Comparison of ENCODE assay signal across 22 cellular contexts in the genomic region with DNA sequence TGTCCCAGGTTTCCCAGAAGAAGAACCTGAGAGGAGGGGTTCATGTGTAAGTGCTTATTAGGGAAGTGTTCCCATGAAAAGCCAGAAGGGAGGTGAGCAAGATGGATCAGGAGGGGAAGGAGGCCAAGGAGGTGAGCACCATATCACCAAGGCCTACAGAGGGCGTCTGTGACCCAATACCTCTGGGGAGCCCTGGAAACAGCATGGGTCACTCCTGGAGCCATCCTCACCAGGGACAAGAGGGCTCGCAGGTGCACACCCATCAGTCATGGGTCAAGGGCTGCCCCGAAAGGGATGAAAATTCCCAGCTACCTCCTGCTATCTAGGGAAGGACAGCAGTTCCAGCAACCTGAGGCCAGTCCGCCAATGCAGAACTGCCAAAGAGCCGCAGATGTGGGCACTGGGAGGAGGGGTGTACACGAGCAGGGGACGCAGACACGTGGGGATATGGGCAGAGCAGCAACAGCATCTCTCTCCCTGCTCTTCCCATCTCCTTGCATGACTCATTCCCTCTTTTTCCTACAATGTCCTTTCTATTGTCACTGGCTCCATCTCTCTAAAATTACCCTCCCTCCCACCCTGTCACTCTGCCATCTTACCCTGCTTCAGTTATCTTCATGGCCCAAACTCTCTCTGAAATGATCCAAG.
A peak's percentile ranks its signal among the peaks of the same experiment; 100 is the strongest.
DNase-seq lines count a peak whose midpoint lies in the region; ATAC-seq and TF ChIP-seq lines count a peak whose summit lies in the region.
"Had no signal": no experiment of that assay in that cellular context is flagged by ENCODE, and none has a peak within 500 bp of the region (broad histone marks: within the 10 kb centered on the region; RNA-seq: fewer than 3 reads in every experiment).

No MANE protein-coding gene starts in this region.

- ATAC-seq in HCT116: peak; percentile 76
- ATAC-seq in gastrocnemius medialis: peak; percentile 29 to 37
- no peak for ATAC-seq in GM21423 (IDR thresholded peaks at IDR 0.05; ENCODE audit: unreplicated experiment)
- ATAC-seq: T-cell had no signal

- intact Hi-C loops in HCT116 (cut with micrococcal nuclease) (no loop called here), gastrocnemius medialis (cut with DNase I; ENCODE audit: low total_unique reads) (loop anchor here (2.0 kb wide), 1 partner anchor 41 kb away; no protein-coding TSS in a partner anchor), PC-9 (cut with micrococcal nuclease; ENCODE audit: unreplicated experiment) (no loop called here)

- H3F3A ChIP-seq in PC-9 (ENCODE audit: insufficient read depth, low read depth): no peaks in the 10 kb centered on the region

- peaks cover 2% of the 10 kb centered on the region for H3K27me3 Mint-ChIP-seq in T-helper 2 cell treated with Interferon-gamma antibody and Interleukin-4, amounts not matched to agents 5 μg/mL and 100 μg/mL, for 36 hours (ENCODE audit: low read depth)
- H3K27me3 Mint-ChIP-seq: activated naive CD8-positive, alpha-beta T cell treated with anti-CD3 and anti-CD28 coated beads, Interleukin-2, amount 10 ng/mL, durations not matched to agents 7 days and 5 days; naive B cell; stimulated activated naive CD8-positive, alpha-beta T cell treated with anti-CD3 and anti-CD28 coated beads, Interleukin-15, Interleukin-2, amounts not matched to agents 100 ng/mL and 50 ng/mL, for 24 hours had no signal

- H3K79me2 ChIP-seq in HCT116 (ENCODE audit: insufficient read depth, low read length) (no peaks in the 10 kb centered on the region), PC-9 (ENCODE audit: low read depth) (no peaks in the 10 kb centered on the region)

- no peaks in the 10 kb centered on the region for H3K27me3 ChIP-seq in HCT116 (ENCODE audit: insufficient read depth, low read length)
- no peaks in the 10 kb centered on the region for H3K27me3 ChIP-seq in gastrocnemius medialis
- no peaks in the 10 kb centered on the region for H3K27me3 ChIP-seq in PC-9 (ENCODE audit: insufficient read depth, low read depth)
- H3K27me3 ChIP-seq: BLaER1, upper lobe of left lung had no signal

- no peak for TF ChIP-seq RAD21 in HCT116 (IDR thresholded peaks at IDR 0.05; ENCODE audit: low read depth)

- H3K9ac ChIP-seq in HCT116 (ENCODE audit: low read length): no peak overlapping the region
- H3K9ac ChIP-seq: BLaER1 had no signal

- H3K4me3 ChIP-seq in HCT116 (replicated peaks in 1 of 2; ENCODE audit: low read depth in 1 of 2, low read length in 2 of 2) (no peak overlapping the region), gastrocnemius medialis (no peak overlapping the region), PC-9 (no peak overlapping the region)
- H3K4me3 ChIP-seq: BLaER1, upper lobe of left lung had no signal

- H3K4me3 Mint-ChIP-seq in T-helper 2 cell treated with Interferon-gamma antibody and Interleukin-4, amounts not matched to agents 5 μg/mL and 100 μg/mL, for 36 hours: no peak overlapping the region
- H3K4me3 Mint-ChIP-seq: activated naive CD8-positive, alpha-beta T cell treated with anti-CD3 and anti-CD28 coated beads, Interleukin-2, amount 10 ng/mL, durations not matched to agents 7 days and 5 days; brain; stimulated activated naive CD8-positive, alpha-beta T cell treated with anti-CD3 and anti-CD28 coated beads, Interleukin-15, Interleukin-2, amounts not matched to agents 100 ng/mL and 50 ng/mL, for 24 hours; T-cell had no signal

- H3K9me3 ChIP-seq in HCT116 (ENCODE audit: control insufficient read depth in 1 of 2, insufficient read depth in 1 of 2, low read depth in 1 of 2, low read length in 2 of 2): no peaks in the 10 kb centered on the region
- H3K9me3 ChIP-seq in gastrocnemius medialis: no peaks in the 10 kb centered on the region
- no peaks in the 10 kb centered on the region for H3K9me3 ChIP-seq in PC-9 (ENCODE audit: insufficient read depth, low read depth)
- H3K9me3 ChIP-seq: upper lobe of left lung had no signal

- H3K4me1 ChIP-seq in HCT116 (ENCODE audit: control insufficient read depth in 1 of 2, insufficient read depth in 2 of 2, low read length in 2 of 2) (no peaks in the 10 kb centered on the region), gastrocnemius medialis (peaks cover 6 to 10% of the 10 kb centered on the region in 2 donors), PC-9 (replicated peaks; ENCODE audit: insufficient read depth) (no peaks in the 10 kb centered on the region)
- H3K4me1 ChIP-seq: upper lobe of left lung had no signal

- H2AFZ ChIP-seq in HCT116 (ENCODE audit: low read depth, low read length, poor library complexity, severe bottlenecking) (no peak overlapping the region), PC-9 (no peak overlapping the region)

- H3K9me3 Mint-ChIP-seq in T-helper 2 cell treated with Interferon-gamma antibody and Interleukin-4, amounts not matched to agents 5 μg/mL and 100 μg/mL, for 36 hours: no peaks in the 10 kb centered on the region
- H3K9me3 Mint-ChIP-seq: brain; stimulated activated naive CD8-positive, alpha-beta T cell treated with anti-CD3 and anti-CD28 coated beads, Interleukin-15, Interleukin-2, amounts not matched to agents 100 ng/mL and 50 ng/mL, for 24 hours had no signal

- H3K27ac Mint-ChIP-seq in T-helper 2 cell treated with Interferon-gamma antibody and Interleukin-4, amounts not matched to agents 5 μg/mL and 100 μg/mL, for 36 hours: peak overlapping the region; percentile 1
- H3K27ac Mint-ChIP-seq: activated naive CD8-positive, alpha-beta T cell treated with anti-CD3 and anti-CD28 coated beads, Interleukin-2, amount 10 ng/mL, durations not matched to agents 7 days and 5 days; brain; stimulated activated naive CD8-positive, alpha-beta T cell treated with anti-CD3 and anti-CD28 coated beads, Interleukin-15, Interleukin-2, amounts not matched to agents 100 ng/mL and 50 ng/mL, for 24 hours; T-cell had no signal

- TF ChIP-seq CTCF in HCT116 (IDR thresholded peaks at IDR 0.05 in 2 of 3, conservative IDR thresholded peaks at IDR 0.05 in 1 of 3; ENCODE audit: borderline replicate concordance in 1 of 3, insufficient read depth in 1 of 3, low read depth in 2 of 3, low read length in 2 of 3) (peak in 1 of 3 experiments; percentile 21; a peak in 2 of 6 replicates), gastrocnemius medialis (IDR thresholded peaks at IDR 0.05 in 4 of 5, conservative IDR thresholded peaks at IDR 0.05 in 1 of 5) (no peak), PC-9 (conservative IDR thresholded peaks at IDR 0.05) (no peak)

- BruUV-seq in HCT116 (replicated peaks; lab: Mats Ljungman, UMichigan) (no TSS peak), PC-9 (replicated peaks; lab: Mats Ljungman, UMichigan) (no TSS peak)

- in situ Hi-C loops in gastrocnemius medialis (cut with MboI; ENCODE audit: low sequenced_read_pairs in 4 of 4): loop anchor here in 3 of 4 donors (10.0 kb wide), 1 partner anchor 85 kb away; no protein-coding TSS in a partner anchor

- H4K20me1 ChIP-seq in HCT116 (ENCODE audit: insufficient read depth): no peaks in the 10 kb centered on the region
- H4K20me1 ChIP-seq in PC-9 (ENCODE audit: insufficient read depth): no peaks in the 10 kb centered on the region
- H4K20me1 ChIP-seq: BLaER1 had no signal

- no peaks in the 10 kb centered on the region for H3K4me1 Mint-ChIP-seq in T-helper 2 cell treated with Interferon-gamma antibody and Interleukin-4, amounts not matched to agents 5 μg/mL and 100 μg/mL, for 36 hours (ENCODE audit: low read depth)
- H3K4me1 Mint-ChIP-seq: activated naive CD8-positive, alpha-beta T cell treated with anti-CD3 and anti-CD28 coated beads, Interleukin-2, amount 10 ng/mL, durations not matched to agents 7 days and 5 days; T-cell had no signal

- no peak overlapping the region for H3K4me2 ChIP-seq in HCT116 (ENCODE audit: low read length)
- no peak overlapping the region for H3K4me2 ChIP-seq in PC-9
- H3K4me2 ChIP-seq: BLaER1 had no signal

- CTCF ChIA-PET in HCT116 (lab: Charles Lee) (no interaction called here), PC-9 (lab: Charles Lee) (no interaction called here)

- H3K36me3 Mint-ChIP-seq in T-helper 2 cell treated with Interferon-gamma antibody and Interleukin-4, amounts not matched to agents 5 μg/mL and 100 μg/mL, for 36 hours (ENCODE audit: low read depth): no peaks in the 10 kb centered on the region
- H3K36me3 Mint-ChIP-seq: brain, T-cell had no signal

- H3K27ac ChIP-seq in HCT116 (ENCODE audit: low read depth, low read length) (no peak overlapping the region), gastrocnemius medialis (peak overlapping the region; percentile 73 to 87 (median 78)), PC-9 (no peak overlapping the region)
- H3K27ac ChIP-seq: BLaER1, epithelial cell of prostate, upper lobe of left lung had no signal

- POLR2A ChIA-PET in HCT116 (lab: Charles Lee): no interaction called here
- POLR2A ChIA-PET in PC-9 (lab: Charles Lee; ENCODE audit: unreplicated experiment): no interaction called here

- H3K9me2 ChIP-seq in HCT116 (ENCODE audit: insufficient read depth) (no peaks in the 10 kb centered on the region), PC-9 (ENCODE audit: insufficient read depth) (no peaks in the 10 kb centered on the region; the same call in 1 of the 2 replicates)

- H3K36me3 ChIP-seq in HCT116 (ENCODE audit: control insufficient read depth in 1 of 2, insufficient read depth in 2 of 2, low read length in 2 of 2) (no peaks in the 10 kb centered on the region), gastrocnemius medialis (no peaks in the 10 kb centered on the region), PC-9 (ENCODE audit: low read depth) (no peaks in the 10 kb centered on the region)
- H3K36me3 ChIP-seq: BLaER1, upper lobe of left lung had no signal

- RAD21 ChIA-PET in HCT116 (lab: Charles Lee; ENCODE audit: low non-redundant PET in 1 of 2, low total read pairs in 2 of 2, uncharacterized antibody in 2 of 2, unreplicated experiment in 2 of 2): no interaction called here

- no peak for DNase-seq in T-helper 2 cell treated with Interferon-gamma antibody and Interleukin-4, amounts not matched to agents 5 μg/mL and 100 μg/mL, for 36 hours (ENCODE audit: low spot score)
- no peak for DNase-seq in T-helper 2 cell
- DNase-seq in HCT116 (ENCODE audit: low read depth, low spot score): no peak
- peak; percentile 17 for DNase-seq in ecto neural progenitor cell (ENCODE audit: low spot score)
- peak in 1 of 2 donors; percentile 19 for DNase-seq in gastrocnemius medialis
- no peak for DNase-seq in CD1c-positive myeloid dendritic cell (ENCODE audit: extremely low spot score)
- no peak for DNase-seq in PC-9
- DNase-seq: activated naive CD8-positive, alpha-beta T cell treated with anti-CD3 and anti-CD28 coated beads, Interleukin-2, amount 10 ng/mL, durations not matched to agents 7 days and 5 days; DMS153; KBM-7; naive B cell; NCI-H1105; NCI-H2171; Right ventricle myocardium superior; stimulated activated CD4-positive, alpha-beta T cell treated with anti-CD3 and anti-CD28 coated beads, Interleukin-12 subunit alpha, Interleukin-12 subunit beta, amount 100 ng/mL, for 4 hours; T-cell; upper lobe of left lung had no signal

- TF ChIP-seq POLR2A in HCT116 (IDR thresholded peaks at IDR 0.05; ENCODE audit: borderline replicate concordance, extremely low read depth, insufficient read depth, insufficient read length) (no peak), gastrocnemius medialis (IDR thresholded peaks at IDR 0.05) (no peak)

TF ChIP-seq in HCT116, 20 proteins besides CTCF, POLR2A, EP300 and RAD21 (continues in another document):
- TF ChIP-seq ELF1 (IDR thresholded peaks at IDR 0.05; ENCODE audit: borderline replicate concordance, low read depth) (no peak), YY1 (IDR thresholded peaks at IDR 0.05; ENCODE audit: extremely low read depth, insufficient replicate concordance, low read depth, low read length) (no peak), ZNF274 (IDR thresholded peaks at IDR 0.05; ENCODE audit: low read depth, low read length) (no peak)

Comparison
In these comparisons a context has a peak if more than half of its experiments do, and no peak if none do; other contexts are left out.
1. H3K27ac ChIP-seq: peak in gastrocnemius medialis (4 of 4); none in HCT116 (single experiment) and PC-9 (single experiment).